15 cellular contexts compared by ENCODE assay signal in genomic region chr19:53849237-53849676, GRCh38. TPM values are rescaled to one million over a fixed set of nuclear protein-coding genes. Genes with fewer than 3 reads are reported as not detected.
A peak's percentile ranks its signal among the peaks of the same experiment; 100 is the strongest.
DNase-seq lines count a peak whose midpoint lies in the region; ATAC-seq, FAIRE-seq and TF ChIP-seq lines count a peak whose summit lies in the region.
"Had no signal": no experiment of that assay in that cellular context is flagged by ENCODE, and none has a peak within 500 bp of the region (broad histone marks: within the 10 kb centered on the region; RNA-seq: fewer than 3 reads in every experiment).

No MANE protein-coding gene starts in this region.

- H3K9me3 Mint-ChIP-seq in natural killer cell treated with Interleukin-12 subunit alpha and Interleukin-12 subunit beta and Interleukin-15 and Interleukin-18, amount 100 ng/mL, for 72 hours, result no peaks in the 10 kb centered on the region
- H3K9me3 Mint-ChIP-seq: stimulated activated naive CD8-positive, alpha-beta T cell treated with anti-CD3 and anti-CD28 coated beads, Interleukin-15, Interleukin-2, amounts not matched to agents 100 ng/mL and 50 ng/mL, for 24 hours had no signal

- no peaks in the 10 kb centered on the region for H3K27me3 ChIP-seq in liver (ENCODE audit: control insufficient read depth in 4 of 4, insufficient read depth in 4 of 4, low read length in 3 of 4)
- H3K27me3 ChIP-seq in HepG2 (ENCODE audit: control insufficient read depth in 1 of 2, insufficient read depth in 2 of 2, low read length in 2 of 2), result peaks cover 0 to 3% of the 10 kb centered on the region in 2 experiments; a peak in 2 of 5 replicates
- H3K27me3 ChIP-seq in brain microvascular endothelial cell (replicated peaks), result no peaks in the 10 kb centered on the region
- no peaks in the 10 kb centered on the region for H3K27me3 ChIP-seq in colonic mucosa
- H3K27me3 ChIP-seq: cardiac muscle cell, hepatocyte had no signal

- no peak overlapping the region for H3K9ac ChIP-seq in liver (ENCODE audit: low read depth in 1 of 2, low read length in 2 of 2)
- no peak overlapping the region for H3K9ac ChIP-seq in HepG2 (ENCODE audit: insufficient read depth, low read depth, low read length)
- H3K9ac ChIP-seq in colonic mucosa (ENCODE audit: low read depth in 2 of 2, low read length in 2 of 2), result no peak overlapping the region

- TF ChIP-seq EP300 in HepG2 (IDR thresholded peaks at IDR 0.05; ENCODE audit: low read depth in 2 of 2, low read length in 2 of 2) (no peak), HepG2 (CRISPR knock-in tag; IDR thresholded peaks at IDR 0.05; ENCODE audit: borderline replicate concordance) (no peak)

- no peaks in the 10 kb centered on the region for H3K9me3 ChIP-seq in liver (ENCODE audit: control insufficient read depth in 4 of 4, low read length in 3 of 4)
- no peaks in the 10 kb centered on the region for H3K9me3 ChIP-seq in HepG2 (ENCODE audit: low read length)
- no peaks in the 10 kb centered on the region for H3K9me3 ChIP-seq in colonic mucosa

- no peak overlapping the region for H3K4me2 ChIP-seq in HepG2 (ENCODE audit: low read depth, low read length)
- H3K4me2 ChIP-seq: hepatocyte, PC-9 had no signal

- H2AFZ ChIP-seq in HepG2 (ENCODE audit: low read length), result no peak overlapping the region
- H2AFZ ChIP-seq: hepatocyte, PC-9 had no signal

- H3K27ac ChIP-seq in liver (ENCODE audit: low read depth in 1 of 2, low read length in 2 of 2) (peak overlapping the region in 1 of 2 donors; percentile 31), HepG2 (ENCODE audit: extremely low read length, insufficient read depth, low read length) (no peak overlapping the region), brain microvascular endothelial cell (no peak overlapping the region), colonic mucosa (no peak overlapping the region)
- H3K27ac ChIP-seq: cardiac muscle cell, hepatocyte, PC-9 had no signal

- POLR2A ChIA-PET in HepG2 (lab: Yijun Ruan, JAX), result no interaction called here

- intact Hi-C loops in HepG2 (cut with micrococcal nuclease; ENCODE audit: unreplicated experiment) (no loop called here), colonic mucosa (cut with DNase I) (loop anchor here (5.0 to 10.0 kb wide), 3 partner anchors 33 to 173 kb away; partner anchors contain the start of genes CACNG7 and PRKCG)

- H3K79me2 ChIP-seq in HepG2 (ENCODE audit: insufficient read depth, low read length), result no peaks in the 10 kb centered on the region
- H3K79me2 ChIP-seq: hepatocyte had no signal

- H3K4me1 Mint-ChIP-seq in natural killer cell treated with Interleukin-12 subunit alpha and Interleukin-12 subunit beta and Interleukin-15 and Interleukin-18, amount 100 ng/mL, for 72 hours (ENCODE audit: low read depth in 2 of 2), result peaks cover 9 to 11% of the 10 kb centered on the region in 2 donors

- H3K36me3 Mint-ChIP-seq in natural killer cell treated with Interleukin-12 subunit alpha and Interleukin-12 subunit beta and Interleukin-15 and Interleukin-18, amount 100 ng/mL, for 72 hours, result no peaks in the 10 kb centered on the region

- no peak overlapping the region for H3K4me3 Mint-ChIP-seq in natural killer cell treated with Interleukin-12 subunit alpha and Interleukin-12 subunit beta and Interleukin-15 and Interleukin-18, amount 100 ng/mL, for 72 hours
- H3K4me3 Mint-ChIP-seq: activated B cell treated with CpG ODN at 0.5 μM for 24 hours; stimulated activated naive CD8-positive, alpha-beta T cell treated with anti-CD3 and anti-CD28 coated beads, Interleukin-15, Interleukin-2, amounts not matched to agents 100 ng/mL and 50 ng/mL, for 24 hours had no signal

- peaks cover 25 to 36% of the 10 kb centered on the region in 2 donors for H3K27me3 Mint-ChIP-seq in natural killer cell treated with Interleukin-12 subunit alpha and Interleukin-12 subunit beta and Interleukin-15 and Interleukin-18, amount 100 ng/mL, for 72 hours

- no peak for TF ChIP-seq POLR2A in HepG2 (IDR thresholded peaks at IDR 0.05; ENCODE audit: insufficient read depth in 1 of 2, low read depth in 2 of 2, low read length in 2 of 2)

- BruUV-seq in HepG2 (replicated peaks; lab: Mats Ljungman, UMichigan), result no TSS peak

- no peak for FAIRE-seq in HepG2 (lab: Jason Lieb, UNC)

- WGBS in liver, result 61% methylated on average over 11 of the region's 11 CpGs
- WGBS in HepG2 (ENCODE audit: low lambda C conversion rate), result 72% methylated on average over 11 of the region's 11 CpGs

- TF ChIP-seq CTCF in liver (IDR thresholded peaks at IDR 0.05; ENCODE audit: low read depth, low read length, missing input control) (no peak), HepG2 (CRISPR knock-in tag; IDR thresholded peaks at IDR 0.05) (no peak), brain microvascular endothelial cell (IDR thresholded peaks at IDR 0.05; ENCODE audit: low read depth, low read length, missing control alignments) (no peak), colonic mucosa (IDR thresholded peaks at IDR 0.05) (no peak)

- H3K4me3 ChIP-seq in liver (ENCODE audit: low read depth in 1 of 3, low read length in 3 of 3) (no peak overlapping the region), HepG2 (replicated peaks in 1 of 3; ENCODE audit: insufficient read depth in 1 of 3, low read depth in 2 of 3, low read length in 3 of 3) (no peak overlapping the region), brain microvascular endothelial cell (ENCODE audit: low read depth, low read length) (no peak overlapping the region), colonic mucosa (no peak overlapping the region)
- H3K4me3 ChIP-seq: cardiac muscle cell, hepatocyte, PC-9 had no signal

- in situ Hi-C loops in HepG2 (cut with HindIII; ENCODE audit: extremely low pct_ligation_motif_present, low pct_unique_long_range_greater_than_20kb) (no loop called here), brain microvascular endothelial cell (cut with HindIII; ENCODE audit: low pct_ligation_motif_present, low sequenced_read_pairs) (no loop called here)

- H3K36me3 ChIP-seq in liver (ENCODE audit: control insufficient read depth in 4 of 4, insufficient read depth in 3 of 4, low read depth in 1 of 4, low read length in 3 of 4) (no peaks in the 10 kb centered on the region), HepG2 (replicated peaks in 1 of 2; ENCODE audit: control insufficient read depth in 1 of 2, insufficient read depth in 2 of 2, low read length in 2 of 2) (no peaks in the 10 kb centered on the region), brain microvascular endothelial cell (replicated peaks) (no peaks in the 10 kb centered on the region), colonic mucosa (no peaks in the 10 kb centered on the region)
- H3K36me3 ChIP-seq: cardiac muscle cell had no signal

- CTCF ChIA-PET in HepG2 (lab: Yijun Ruan, JAX; ENCODE audit: low intra/inter-chr PET ratio, low total read pairs), result no interaction called here

- DNase-seq in HepG2 (ENCODE audit: low spot score) (no peak), brain microvascular endothelial cell (peak; percentile 46), left lobe of liver (ENCODE audit: low spot score) (no peak), occipital lobe (lab: John Stamatoyannopoulos, UW) (no peak), colonic mucosa (no peak)
- no peak for DNase-seq in central memory CD4-positive, alpha-beta T cell
- no peak for DNase-seq in natural killer cell treated with Interleukin-12 subunit alpha and Interleukin-12 subunit beta and Interleukin-15 and Interleukin-18, amount 100 ng/mL, for 72 hours (ENCODE audit: low spot score)
- DNase-seq: activated B cell treated with CpG ODN at 0.5 μM for 24 hours; activated T-cell treated with anti-CD3 and anti-CD28 coated beads, Interleukin-2, amount 50 U/mL, for 48 hours; PC-9 had no signal

- TF ChIP-seq RAD21 in liver (IDR thresholded peaks at IDR 0.05) (no peak), HepG2 (CRISPR knock-in tag; IDR thresholded peaks at IDR 0.05) (no peak)

- H3K4me1 ChIP-seq in liver (ENCODE audit: control insufficient read depth in 4 of 4, insufficient read depth in 4 of 4, low read length in 3 of 4), result peaks cover 0 to 2% (median 0%) of the 10 kb centered on the region in 4 donors
- H3K4me1 ChIP-seq in HepG2 (ENCODE audit: insufficient read depth, low read length), result peaks cover 30% of the 10 kb centered on the region
- no peaks in the 10 kb centered on the region for H3K4me1 ChIP-seq in colonic mucosa

- ATAC-seq in HepG2 (no peak), left lobe of liver (peak; percentile 44)
- ATAC-seq in natural killer cell treated with Interleukin-12 subunit alpha and Interleukin-12 subunit beta and Interleukin-15 and Interleukin-18, amount 100 ng/mL, for 72 hours, result no peak

- no peaks in the 10 kb centered on the region for H4K20me1 ChIP-seq in HepG2 (ENCODE audit: insufficient read depth, low read length)

- no peak overlapping the region for H3K27ac Mint-ChIP-seq in natural killer cell treated with Interleukin-12 subunit alpha and Interleukin-12 subunit beta and Interleukin-15 and Interleukin-18, amount 100 ng/mL, for 72 hours
- H3K27ac Mint-ChIP-seq: activated B cell treated with CpG ODN at 0.5 μM for 24 hours; stimulated activated naive CD8-positive, alpha-beta T cell treated with anti-CD3 and anti-CD28 coated beads, Interleukin-15, Interleukin-2, amounts not matched to agents 100 ng/mL and 50 ng/mL, for 24 hours had no signal

RNA-seq across cellular contexts. Expression of gene MYADM, which starts 18.4 kb away (rescaled TPM):
- total RNA-seq in liver (1 to 10 TPM; 2.6 to 4.4 TPM), HepG2 (2016; rRNA removed; fragmentation: Illumina TruSeq; extraction: Trizol) (12.4 and 19.9 TPM in 2 replicates), left lobe of liver (15.2 TPM), occipital lobe (3.3 TPM), colonic mucosa (100 to 1,000 TPM in 1 of 2 donors, 10 to 100 TPM in 1; 80.5 to 110 TPM)
- polyA plus RNA-seq in liver (10 to 100 TPM in 1 of 2 donors, 1 to 10 TPM in 1; 8.8 to 28.0 TPM), HepG2 (2011; rRNA removed) (38.1 and 51.6 TPM in 2 replicates)
- total RNA-seq in HepG2 (2016; cell fraction: cytosol; rRNA removed; fragmentation: Illumina TruSeq; extraction: Trizol; ENCODE audit: low read depth), result 2.9 and 3.4 TPM in 2 replicates
- total RNA-seq in HepG2 (2016; cell fraction: insoluble cytoplasmic fraction; rRNA removed; fragmentation: Illumina TruSeq; extraction: Trizol), result 8.1 and 17.3 TPM in 2 replicates
- total RNA-seq in HepG2 (2016; cell fraction: membrane; rRNA removed; fragmentation: Illumina TruSeq; extraction: Trizol), result 10.9 and 11.2 TPM in 2 replicates
- total RNA-seq in HepG2 (2016; cell fraction: nucleus; rRNA removed; fragmentation: Illumina TruSeq; extraction: Trizol), result 19.9 and 23.5 TPM in 2 replicates
- polyA plus RNA-seq in HepG2 (2011; cell fraction: cytosol; rRNA removed), result 23.9 and 30.3 TPM in 2 replicates
- polyA plus RNA-seq in HepG2 (2011; cell fraction: nucleus; rRNA removed), result 51.4 and 66.0 TPM in 2 replicates
- 42.9 and 44.2 TPM in 2 replicates for polyA plus RNA-seq in HepG2 (2012)
- polyA plus RNA-seq in HepG2 (2016; cell fraction: cytosol; fragmentation: Illumina TruSeq; extraction: Trizol; ENCODE audit: low read depth), result 4.4 and 4.6 TPM in 2 replicates
- 21.9 and 33.1 TPM in 2 replicates for polyA plus RNA-seq in HepG2 (2016; cell fraction: insoluble cytoplasmic fraction; fragmentation: Illumina TruSeq; extraction: Trizol; ENCODE audit: low read depth)
- 11.8 and 14.0 TPM in 2 replicates for polyA plus RNA-seq in HepG2 (2016; cell fraction: membrane; fragmentation: Illumina TruSeq; extraction: Trizol; ENCODE audit: low read depth)
- 72.7 and 73.9 TPM in 2 replicates for polyA plus RNA-seq in HepG2 (2016; cell fraction: nucleus; fragmentation: Illumina TruSeq; extraction: Trizol; ENCODE audit: insufficient read depth, low read depth)
- polyA minus RNA-seq in HepG2 (2011; rRNA and poly(A)+ RNA removed; ENCODE audit: low replicate concordance), result 6.9 and 90.5 TPM in 2 replicates
- polyA minus RNA-seq in HepG2 (2011; cell fraction: cytosol; rRNA and poly(A)+ RNA removed), result 35.5 and 36.5 TPM in 2 replicates
- 14.3 and 15.6 TPM in 2 replicates for polyA minus RNA-seq in HepG2 (2011; cell fraction: nucleus; rRNA and poly(A)+ RNA removed)
- 10 to 100 TPM; 17.8 to 17.9 TPM for total RNA-seq in natural killer cell treated with Interleukin-12 subunit alpha and Interleukin-12 subunit beta and Interleukin-15 and Interleukin-18, amount 100 ng/mL, for 72 hours

RNA-seq across cellular contexts. Expression of gene NLRP12, which starts 25.1 kb away (rescaled TPM):
- 1 to 10 TPM in 1 of 2 donors, under 1 TPM in 1; 0.98 to 1.8 TPM for total RNA-seq in liver
- polyA plus RNA-seq in liver, result under 1 TPM; 0.10 to 0.18 TPM
- total RNA-seq in HepG2 (2016; rRNA removed; fragmentation: Illumina TruSeq; extraction: Trizol), result 0.10 and 0.15 TPM in 2 replicates
- 0.09 TPM in 1 of 2 replicates, not detected in the other for total RNA-seq in HepG2 (2016; cell fraction: cytosol; rRNA removed; fragmentation: Illumina TruSeq; extraction: Trizol; ENCODE audit: low read depth)
- 0.04 and 0.10 TPM in 2 replicates for total RNA-seq in HepG2 (2016; cell fraction: insoluble cytoplasmic fraction; rRNA removed; fragmentation: Illumina TruSeq; extraction: Trizol)
- total RNA-seq in HepG2 (2016; cell fraction: membrane; rRNA removed; fragmentation: Illumina TruSeq; extraction: Trizol), result 0.07 TPM in 1 of 2 replicates, not detected in the other
- not detected in 2 replicates for total RNA-seq in HepG2 (2016; cell fraction: nucleus; rRNA removed; fragmentation: Illumina TruSeq; extraction: Trizol)
- 0.20 and 0.21 TPM in 2 replicates for polyA plus RNA-seq in HepG2 (2011; rRNA removed)
- polyA plus RNA-seq in HepG2 (2011; cell fraction: cytosol; rRNA removed), result 0.23 and 0.40 TPM in 2 replicates
- 0.07 and 0.08 TPM in 2 replicates for polyA plus RNA-seq in HepG2 (2011; cell fraction: nucleus; rRNA removed)
- polyA plus RNA-seq in HepG2 (2012), result 0.07 and 0.11 TPM in 2 replicates
- 0.02 TPM in 1 of 2 replicates, not detected in the other for polyA plus RNA-seq in HepG2 (2016; cell fraction: cytosol; fragmentation: Illumina TruSeq; extraction: Trizol; ENCODE audit: low read depth)
- 0.11 and 0.13 TPM in 2 replicates for polyA plus RNA-seq in HepG2 (2016; cell fraction: insoluble cytoplasmic fraction; fragmentation: Illumina TruSeq; extraction: Trizol; ENCODE audit: low read depth)
- polyA plus RNA-seq in HepG2 (2016; cell fraction: membrane; fragmentation: Illumina TruSeq; extraction: Trizol; ENCODE audit: low read depth), result 0.07 TPM in 1 of 2 replicates, not detected in the other
- 0.15 TPM in 1 of 2 replicates, not detected in the other for polyA plus RNA-seq in HepG2 (2016; cell fraction: nucleus; fragmentation: Illumina TruSeq; extraction: Trizol; ENCODE audit: insufficient read depth, low read depth)
- 0.24 TPM in 1 of 2 replicates, not detected in the other for polyA minus RNA-seq in HepG2 (2011; rRNA and poly(A)+ RNA removed; ENCODE audit: low replicate concordance)
- not detected in 2 replicates for polyA minus RNA-seq in HepG2 (2011; cell fraction: cytosol; rRNA and poly(A)+ RNA removed)
- polyA minus RNA-seq in HepG2 (2011; cell fraction: nucleus; rRNA and poly(A)+ RNA removed), result 0.12 and 0.13 TPM in 2 replicates
- total RNA-seq in left lobe of liver, result 0.28 TPM
- 0.16 TPM for total RNA-seq in occipital lobe
- 1 to 10 TPM in 1 of 2 donors, not detected in 1; 3.0 TPM for total RNA-seq in natural killer cell treated with Interleukin-12 subunit alpha and Interleukin-12 subunit beta and Interleukin-15 and Interleukin-18, amount 100 ng/mL, for 72 hours
- total RNA-seq in colonic mucosa, result under 1 TPM in 1 of 2 donors, not detected in 1; 0.11 TPM
- total RNA-seq: activated B cell treated with CpG ODN at 0.5 μM for 24 hours, cardiac muscle cell, hepatocyte had no signal
- polyA plus RNA-seq: AG04450, cardiac muscle cell, hepatocyte had no signal

RNA-seq across cellular contexts. Expression of gene PRKCG, which starts 32.7 kb away (rescaled TPM):
- total RNA-seq in liver (under 1 TPM in 1 of 2 donors, not detected in 1; 0.09 TPM), HepG2 (2016; rRNA removed; fragmentation: Illumina TruSeq; extraction: Trizol) (0.02 TPM in 1 of 2 replicates, not detected in the other), left lobe of liver (0.08 TPM), occipital lobe (1.7 TPM), colonic mucosa (under 1 TPM; 0.08 to 0.22 TPM)
- polyA plus RNA-seq in liver (not detected), HepG2 (2011; rRNA removed) (0.03 and 0.04 TPM in 2 replicates)
- total RNA-seq in HepG2 (2016; cell fraction: cytosol; rRNA removed; fragmentation: Illumina TruSeq; extraction: Trizol; ENCODE audit: low read depth), result not detected in 2 replicates
- not detected in 2 replicates for total RNA-seq in HepG2 (2016; cell fraction: insoluble cytoplasmic fraction; rRNA removed; fragmentation: Illumina TruSeq; extraction: Trizol)
- not detected in 2 replicates for total RNA-seq in HepG2 (2016; cell fraction: membrane; rRNA removed; fragmentation: Illumina TruSeq; extraction: Trizol)
- total RNA-seq in HepG2 (2016; cell fraction: nucleus; rRNA removed; fragmentation: Illumina TruSeq; extraction: Trizol), result not detected in 2 replicates
- not detected in 2 replicates for polyA plus RNA-seq in HepG2 (2011; cell fraction: cytosol; rRNA removed)
- polyA plus RNA-seq in HepG2 (2011; cell fraction: nucleus; rRNA removed), result 0.24 and 0.68 TPM in 2 replicates
- polyA plus RNA-seq in HepG2 (2012), result 0.08 TPM in 1 of 2 replicates, not detected in the other
- polyA plus RNA-seq in HepG2 (2016; cell fraction: cytosol; fragmentation: Illumina TruSeq; extraction: Trizol; ENCODE audit: low read depth), result not detected in 2 replicates
- polyA plus RNA-seq in HepG2 (2016; cell fraction: insoluble cytoplasmic fraction; fragmentation: Illumina TruSeq; extraction: Trizol; ENCODE audit: low read depth), result not detected in 2 replicates
- polyA plus RNA-seq in HepG2 (2016; cell fraction: membrane; fragmentation: Illumina TruSeq; extraction: Trizol; ENCODE audit: low read depth), result not detected in 2 replicates
- polyA plus RNA-seq in HepG2 (2016; cell fraction: nucleus; fragmentation: Illumina TruSeq; extraction: Trizol; ENCODE audit: insufficient read depth, low read depth), result 0.37 and 0.40 TPM in 2 replicates
- 0.84 TPM in 1 of 2 replicates, not detected in the other for polyA minus RNA-seq in HepG2 (2011; rRNA and poly(A)+ RNA removed; ENCODE audit: low replicate concordance)
- not detected in 2 replicates for polyA minus RNA-seq in HepG2 (2011; cell fraction: cytosol; rRNA and poly(A)+ RNA removed)
- 0.13 TPM in 1 of 2 replicates, not detected in the other for polyA minus RNA-seq in HepG2 (2011; cell fraction: nucleus; rRNA and poly(A)+ RNA removed)
- 1 to 10 TPM in 1 of 2 donors, not detected in 1; 1.1 TPM for total RNA-seq in natural killer cell treated with Interleukin-12 subunit alpha and Interleukin-12 subunit beta and Interleukin-15 and Interleukin-18, amount 100 ng/mL, for 72 hours
- total RNA-seq: activated B cell treated with CpG ODN at 0.5 μM for 24 hours, hepatocyte had no signal

RNA-seq across cellular contexts. Expression of gene CACNG7, which starts 59.8 kb away (rescaled TPM):
- not detected for total RNA-seq in liver
- polyA plus RNA-seq in liver, result not detected
- total RNA-seq in HepG2 (2016; rRNA removed; fragmentation: Illumina TruSeq; extraction: Trizol), result not detected in 2 replicates
- not detected in 2 replicates for total RNA-seq in HepG2 (2016; cell fraction: cytosol; rRNA removed; fragmentation: Illumina TruSeq; extraction: Trizol; ENCODE audit: low read depth)
- total RNA-seq in HepG2 (2016; cell fraction: insoluble cytoplasmic fraction; rRNA removed; fragmentation: Illumina TruSeq; extraction: Trizol), result not detected in 2 replicates
- total RNA-seq in HepG2 (2016; cell fraction: membrane; rRNA removed; fragmentation: Illumina TruSeq; extraction: Trizol), result not detected in 2 replicates
- total RNA-seq in HepG2 (2016; cell fraction: nucleus; rRNA removed; fragmentation: Illumina TruSeq; extraction: Trizol), result not detected in 2 replicates
- polyA plus RNA-seq in HepG2 (2011; rRNA removed), result not detected in 2 replicates
- not detected in 2 replicates for polyA plus RNA-seq in HepG2 (2011; cell fraction: cytosol; rRNA removed)
- not detected in 2 replicates for polyA plus RNA-seq in HepG2 (2011; cell fraction: nucleus; rRNA removed)
- not detected in 2 replicates for polyA plus RNA-seq in HepG2 (2012)
- polyA plus RNA-seq in HepG2 (2016; cell fraction: cytosol; fragmentation: Illumina TruSeq; extraction: Trizol; ENCODE audit: low read depth), result not detected in 2 replicates
- polyA plus RNA-seq in HepG2 (2016; cell fraction: insoluble cytoplasmic fraction; fragmentation: Illumina TruSeq; extraction: Trizol; ENCODE audit: low read depth), result not detected in 2 replicates
- polyA plus RNA-seq in HepG2 (2016; cell fraction: membrane; fragmentation: Illumina TruSeq; extraction: Trizol; ENCODE audit: low read depth), result not detected in 2 replicates
- polyA plus RNA-seq in HepG2 (2016; cell fraction: nucleus; fragmentation: Illumina TruSeq; extraction: Trizol; ENCODE audit: insufficient read depth, low read depth), result not detected in 2 replicates
- polyA minus RNA-seq in HepG2 (2011; rRNA and poly(A)+ RNA removed; ENCODE audit: low replicate concordance), result not detected in 2 replicates
- not detected in 2 replicates for polyA minus RNA-seq in HepG2 (2011; cell fraction: cytosol; rRNA and poly(A)+ RNA removed)
- polyA minus RNA-seq in HepG2 (2011; cell fraction: nucleus; rRNA and poly(A)+ RNA removed), result not detected in 2 replicates
- total RNA-seq in left lobe of liver, result not detected
- total RNA-seq in occipital lobe, result 10.9 TPM
- not detected for total RNA-seq in natural killer cell treated with Interleukin-12 subunit alpha and Interleukin-12 subunit beta and Interleukin-15 and Interleukin-18, amount 100 ng/mL, for 72 hours
- under 1 TPM in 1 of 2 donors, not detected in 1; 0.16 TPM for total RNA-seq in colonic mucosa
- total RNA-seq: activated B cell treated with CpG ODN at 0.5 μM for 24 hours, PC-9 had no signal
